8 cellular contexts compared by ENCODE assay signal in the genomic region with DNA sequence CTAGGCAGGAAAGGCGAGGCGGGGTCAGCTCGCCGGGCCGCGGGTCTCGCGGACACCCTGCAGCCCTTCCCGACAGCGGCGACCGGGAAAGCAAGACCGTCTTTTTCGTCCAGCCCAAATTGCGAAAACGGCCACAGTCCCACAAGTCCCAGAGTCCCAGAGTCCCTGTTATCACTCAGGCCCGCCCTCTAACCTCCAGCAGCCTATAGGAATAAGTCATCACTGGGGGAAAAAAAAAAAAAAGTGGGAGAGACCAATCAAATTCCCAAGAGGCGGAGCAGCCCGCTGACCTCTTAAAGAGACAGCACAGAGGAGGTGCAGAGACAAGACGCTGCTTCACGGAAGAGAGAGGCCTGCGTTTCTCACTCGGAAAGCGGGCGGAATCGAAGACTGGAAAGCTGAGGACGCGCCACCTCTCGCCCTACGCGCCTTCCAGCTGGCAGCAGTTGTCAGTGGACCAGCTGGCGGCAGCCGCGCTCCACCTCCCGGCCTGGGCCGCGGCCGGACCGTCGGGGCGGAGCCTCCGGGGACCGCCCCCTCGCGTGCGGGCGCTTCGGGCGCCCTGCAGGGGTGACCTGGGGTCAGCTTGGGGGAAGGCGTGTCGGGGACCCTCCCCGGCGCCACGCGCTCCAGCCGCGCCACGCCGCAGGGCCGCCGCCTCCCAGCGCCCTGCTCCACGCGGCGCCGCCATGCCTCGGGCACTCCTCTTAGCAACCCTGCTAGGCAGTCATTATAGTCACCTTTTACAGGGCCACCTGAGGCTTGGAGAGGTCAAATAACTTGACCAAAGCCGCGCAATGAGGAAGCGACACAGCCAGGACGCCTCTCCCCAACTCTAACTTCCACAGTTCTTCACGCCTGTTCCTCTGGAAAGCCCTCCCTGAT. TPM values are rescaled to one million over a fixed set of nuclear protein-coding genes. Genes with fewer than 3 reads are reported as not detected.
A peak's percentile ranks its signal among the peaks of the same experiment; 100 is the strongest.
DNase-seq lines count a peak whose midpoint lies in the region; ATAC-seq and TF ChIP-seq lines count a peak whose summit lies in the region.

A gene (minus strand): TSS at position 141 of the 885 bp plus-strand sequence. CDS start 10,587 bp downstream, outside the sequence.

- H3K36me3 ChIP-seq in IMR-90 (ENCODE audit: control insufficient read depth, insufficient read depth, low read length) = no peaks in the 10 kb centered on the region
- H3K36me3 ChIP-seq in mucosa of descending colon (ENCODE audit: low read depth) = no peaks in the 10 kb centered on the region

- peak within 1 kb of the TSS; percentile 94 for H2AFZ ChIP-seq in IMR-90 (replicated peaks; ENCODE audit: low read length, poor library complexity)

- peak within 1 kb of the TSS; percentile 91; the same call in 2 of the 3 replicates for H2BK15ac ChIP-seq in IMR-90 (ENCODE audit: low read depth, low read length)

- H3K4me2 ChIP-seq in IMR-90 (ENCODE audit: low read depth, low read length) = peak within 1 kb of the TSS; percentile 87

- H3K9me3 ChIP-seq in IMR-90 (ENCODE audit: control insufficient read depth, insufficient read depth, low read length) (no peaks in the 10 kb centered on the region), mucosa of descending colon (no peaks in the 10 kb centered on the region)

- peak within 1 kb of the TSS; percentile 93 for H2AK9ac ChIP-seq in IMR-90 (replicated peaks; ENCODE audit: low read depth, low read length, poor library complexity)

- dilution Hi-C loops in IMR-90 (cut with HindIII; ENCODE audit: low sequenced_read_pairs, unreplicated experiment) = no loop called here

- H3K27ac ChIP-seq in IMR-90 (ENCODE audit: insufficient read depth, low read length) (peak within 1 kb of the TSS; percentile 86), epithelial cell of prostate (peak within 1 kb of the TSS; percentile 94)

- TF ChIP-seq CTCF in IMR-90 (conservative IDR thresholded peaks at IDR 0.05; ENCODE audit: low read depth, low read length) (peak; percentile 38), mucosa of descending colon (IDR thresholded peaks at IDR 0.05) (peak; percentile 18)

- H3K9me1 ChIP-seq in IMR-90 (ENCODE audit: insufficient read depth, low read length) = peaks cover 28% of the 10 kb centered on the region

- peak within 1 kb of the TSS; percentile 86 to 93 for H4K8ac ChIP-seq in IMR-90 (ENCODE audit: low read depth in 2 of 2, low read length in 2 of 2)

- peaks cover 15% of the 10 kb centered on the region for H3K4me1 ChIP-seq in IMR-90 (ENCODE audit: control insufficient read depth, insufficient read depth, low read length)
- peaks cover 22% of the 10 kb centered on the region for H3K4me1 ChIP-seq in mucosa of descending colon (ENCODE audit: low read depth)

- H3K18ac ChIP-seq in IMR-90 (ENCODE audit: low read depth, low read length) = peak within 1 kb of the TSS; percentile 76

- DNase-seq in DMS153 treated with DMSO at 0.1 percent for 48 hours (lab: John Stamatoyannopoulos, UW; ENCODE audit: unreplicated experiment) = peak; percentile 84
- DNase-seq in IMR-90 = peak; percentile 96
- peak; percentile 70 for DNase-seq in OCI-M2 (lab: John Stamatoyannopoulos, UW; ENCODE audit: unreplicated experiment)
- DNase-seq in activated T-cell treated with anti-CD3 and anti-CD28 coated beads for 4 hours = peak; percentile 61
- peak; percentile 83 for DNase-seq in epithelial cell of prostate (ENCODE audit: low read depth, low spot score)
- peak; percentile 89 to 91 (median 90) for DNase-seq in mucosa of descending colon
- peak; percentile 68 for DNase-seq in stimulated activated CD8-positive, alpha-beta memory T cell treated with anti-CD3 and anti-CD28 coated beads, Interleukin-4, amount 100 ng/mL, for 24 hours (ENCODE audit: low read depth)

- peak within 1 kb of the TSS; percentile 51 for H3K4me3 ChIP-seq in IMR-90 (ENCODE audit: insufficient read depth, low read depth, low read length)
- peak within 1 kb of the TSS; percentile 91 for H3K4me3 ChIP-seq in mucosa of descending colon

- TF ChIP-seq POLR2A in IMR-90 (IDR thresholded peaks at IDR 0.05; ENCODE audit: low read depth, low read length) = peak; percentile 78

- peak within 1 kb of the TSS; percentile 95 for H3K4ac ChIP-seq in IMR-90 (ENCODE audit: low read depth, low read length)

- TF ChIP-seq RAD21 in IMR-90 (IDR thresholded peaks at IDR 0.05; ENCODE audit: low read length) = peak; percentile 40

- in situ Hi-C loops in IMR-90 (cut with MboI; ENCODE audit: low sequenced_read_pairs) = no loop called here

- 0% methylated on average over 32 of the region's 72 CpGs; no CpG with 5 or more reads in 1 of the 2 experiments for WGBS in IMR-90 (ENCODE audit: extremely low coverage in 2 of 2, insufficient read length in 1 of 2), 2 experiments

- peak within 1 kb of the TSS; percentile 78 for H2BK20ac ChIP-seq in IMR-90 (ENCODE audit: low read depth, low read length)

- H3K56ac ChIP-seq in IMR-90 (ENCODE audit: extremely low read depth, insufficient read depth, low read length) = peak within 1 kb of the TSS; percentile 84

- H4K5ac ChIP-seq in IMR-90 (ENCODE audit: low read depth, low read length) = peak within 1 kb of the TSS; percentile 54

- BruUV-seq in IMR-90 (replicated peaks; lab: Mats Ljungman, UMichigan) = no TSS peak

- peaks cover 39% of the 10 kb centered on the region for H4K20me1 ChIP-seq in IMR-90 (ENCODE audit: insufficient read depth, low read length)

- peak within 1 kb of the TSS; percentile 83 for H2BK5ac ChIP-seq in IMR-90 (ENCODE audit: low read depth, low read length, poor library complexity, severe bottlenecking)

- H3K9ac ChIP-seq in IMR-90 (ENCODE audit: low read depth, low read length) = peak within 1 kb of the TSS; percentile 74

- peaks cover 0 to 44% of the 10 kb centered on the region in 2 experiments; a peak in 2 of 4 replicates for H3K79me1 ChIP-seq in IMR-90 (ENCODE audit: low read depth in 1 of 2, low read length in 2 of 2)

- H2BK120ac ChIP-seq in IMR-90 (ENCODE audit: low read depth, low read length) = peak within 1 kb of the TSS; percentile 89

- H2AK5ac ChIP-seq in IMR-90 (ENCODE audit: low read depth, low read length) = peak within 1 kb of the TSS; percentile 87

- H3K27me3 ChIP-seq in IMR-90 (ENCODE audit: control insufficient read depth, insufficient read depth, low read length) = no peaks in the 10 kb centered on the region

- peak within 1 kb of the TSS; percentile 97 for H3K23ac ChIP-seq in IMR-90 (ENCODE audit: low read depth, low read length)

- H4K91ac ChIP-seq in IMR-90 (ENCODE audit: insufficient read depth, low read depth, low read length) = peak within 1 kb of the TSS; percentile 89

- POLR2A ChIA-PET in IMR-90 (lab: Charles Lee; ENCODE audit: unreplicated experiment) = interaction anchor here (0.6 kb wide), 1 partner anchor 1050 kb away, joined by 3 read pairs; no protein-coding TSS in a partner anchor

- ATAC-seq in GM21528 (IDR thresholded peaks at IDR 0.05; ENCODE audit: low FRiP score, unreplicated experiment) = peak; percentile 74
- ATAC-seq in IMR-90 (ENCODE audit: low read depth) = peak; percentile 77
- ATAC-seq in mucosa of descending colon = peak; percentile 89

- CTCF ChIA-PET in IMR-90 (lab: Yijun Ruan, JAX) = interaction anchor here (0.6 to 4.2 kb wide), 2 partner anchors 16 to 1120 kb away, joined by 3 to 20 read pairs; no protein-coding TSS in a partner anchor

- H3K14ac ChIP-seq in IMR-90 (replicated peaks; ENCODE audit: low read depth, low read length) = peak within 1 kb of the TSS; percentile 91

- intact Hi-C loops in IMR-90 (cut with micrococcal nuclease) (loop anchor here (5.0 kb wide), 1 partner anchor 461 kb away; a partner anchor contains a TSS), mucosa of descending colon (cut with DNase I, micrococcal nuclease) (no loop called here)

TF ChIP-seq in IMR-90, 13 proteins besides CTCF, POLR2A, EP300 and RAD21:
- TF ChIP-seq SMC3 (IDR thresholded peaks at IDR 0.05; ENCODE audit: low read depth, low read length) = no peak
- no peak for TF ChIP-seq FOS (IDR thresholded peaks at IDR 0.05; ENCODE audit: low read depth, low read length)
- TF ChIP-seq NFE2L2 (IDR thresholded peaks at IDR 0.05; ENCODE audit: low read depth, low read length) = no peak
- TF ChIP-seq RCOR1 (IDR thresholded peaks at IDR 0.05; ENCODE audit: insufficient replicate concordance, low read length) = no peak
- TF ChIP-seq MAFK (IDR thresholded peaks at IDR 0.05; ENCODE audit: low read depth, low read length) = no peak
- TF ChIP-seq, protein P1, sequence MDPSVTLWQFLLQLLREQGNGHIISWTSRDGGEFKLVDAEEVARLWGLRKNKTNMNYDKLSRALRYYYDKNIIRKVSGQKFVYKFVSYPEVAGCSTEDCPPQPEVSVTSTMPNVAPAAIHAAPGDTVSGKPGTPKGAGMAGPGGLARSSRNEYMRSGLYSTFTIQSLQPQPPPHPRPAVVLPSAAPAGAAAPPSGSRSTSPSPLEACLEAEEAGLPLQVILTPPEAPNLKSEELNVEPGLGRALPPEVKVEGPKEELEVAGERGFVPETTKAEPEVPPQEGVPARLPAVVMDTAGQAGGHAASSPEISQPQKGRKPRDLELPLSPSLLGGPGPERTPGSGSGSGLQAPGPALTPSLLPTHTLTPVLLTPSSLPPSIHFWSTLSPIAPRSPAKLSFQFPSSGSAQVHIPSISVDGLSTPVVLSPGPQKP (IDR thresholded peaks at IDR 0.05; ENCODE audit: borderline replicate concordance, low read depth, low read length) = no peak
- TF ChIP-seq, protein P2, sequence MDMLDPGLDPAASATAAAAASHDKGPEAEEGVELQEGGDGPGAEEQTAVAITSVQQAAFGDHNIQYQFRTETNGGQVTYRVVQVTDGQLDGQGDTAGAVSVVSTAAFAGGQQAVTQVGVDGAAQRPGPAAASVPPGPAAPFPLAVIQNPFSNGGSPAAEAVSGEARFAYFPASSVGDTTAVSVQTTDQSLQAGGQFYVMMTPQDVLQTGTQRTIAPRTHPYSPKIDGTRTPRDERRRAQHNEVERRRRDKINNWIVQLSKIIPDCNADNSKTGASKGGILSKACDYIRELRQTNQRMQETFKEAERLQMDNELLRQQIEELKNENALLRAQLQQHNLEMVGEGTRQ (IDR thresholded peaks at IDR 0.05; ENCODE audit: low read depth, low read length) = no peak
- TF ChIP-seq BHLHE40 (IDR thresholded peaks at IDR 0.05; ENCODE audit: low read depth, low read length) = peak; percentile 88
- no peak for TF ChIP-seq RFX5 (IDR thresholded peaks at IDR 0.05; ENCODE audit: low read depth, low read length)
- 0 out of 2 replicates have a peak, but pooled peaks have one; percentile 1 for TF ChIP-seq CHD1 (IDR thresholded peaks at IDR 0.05; ENCODE audit: low read depth, low read length)
- peak; percentile 51; the same call in 1 of the 2 replicates for TF ChIP-seq CEBPB (IDR thresholded peaks at IDR 0.05; ENCODE audit: low read depth, low read length)
- peak; percentile 45; the same call in 1 of the 2 replicates for TF ChIP-seq MAZ (IDR thresholded peaks at IDR 0.05; ENCODE audit: borderline replicate concordance, low read depth, low read length)
- peak; percentile 96 for TF ChIP-seq MXI1 (IDR thresholded peaks at IDR 0.05; ENCODE audit: borderline replicate concordance, low read depth, low read length)

RNA-seq across cellular contexts. Expression of the gene that starts here (rescaled TPM):
- total RNA-seq in IMR-90 (2012; rRNA removed) (15.3 and 17.9 TPM in 2 replicates), mucosa of descending colon (10 to 100 TPM; 24.2 to 37.0 (median 29.3) TPM)
- 40.1 and 40.3 TPM in 2 replicates for polyA plus RNA-seq in IMR-90 (2012; rRNA removed)
- 26.3 and 64.4 TPM in 2 replicates for polyA plus RNA-seq in IMR-90 (2012; cell fraction: cytosol; rRNA removed)
- 39.8 and 124 TPM in 2 replicates for polyA plus RNA-seq in IMR-90 (2012; cell fraction: nucleus; rRNA removed; ENCODE audit: low replicate concordance)

Comparison
In these comparisons a context has a peak if more than half of its experiments do, and no peak if none do; other contexts are left out.
1. Peak in every context shown above with its lines: DNase-seq, ATAC-seq, H3K4me3 ChIP-seq and H3K27ac ChIP-seq.